In the genomic region with DNA sequence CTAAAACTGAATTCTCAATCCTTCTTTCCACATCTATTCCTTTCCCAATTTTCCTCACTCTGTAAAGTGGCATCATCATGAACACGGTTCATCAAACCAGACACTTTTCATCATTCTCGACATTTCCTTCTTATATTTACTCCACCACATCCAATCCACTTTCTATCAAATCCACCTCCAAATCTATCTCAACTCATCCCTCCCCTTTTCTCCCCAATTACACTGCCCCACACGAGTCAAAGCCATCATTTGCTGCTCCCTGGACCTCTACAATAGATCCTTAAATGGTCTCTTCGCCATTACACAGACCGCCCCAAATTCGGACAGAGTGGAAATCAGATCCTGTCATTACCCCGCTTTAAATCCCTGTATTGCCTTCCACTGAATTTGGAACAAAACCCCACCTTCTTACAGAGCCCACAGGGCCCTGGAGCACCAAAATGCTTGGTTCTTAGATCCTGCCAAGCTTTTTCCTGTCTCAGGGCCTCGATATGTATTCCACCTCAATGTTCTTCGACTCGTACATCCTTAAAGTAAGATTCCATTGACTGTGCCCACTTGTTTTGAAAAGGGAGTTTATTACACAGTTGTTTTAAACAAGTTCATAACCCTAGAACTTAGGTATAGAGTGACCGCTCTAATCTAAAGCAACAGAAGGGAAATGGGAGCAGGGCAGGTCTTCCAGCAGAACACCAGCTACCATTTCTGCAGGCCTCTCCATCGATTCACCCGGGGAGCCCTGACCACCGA, we compare ENCODE assay signal across 8 cellular contexts. TPM values are rescaled to one million over a fixed set of nuclear protein-coding genes. Genes with fewer than 3 reads are reported as not detected.
DNase-seq lines count a peak whose midpoint lies in the region; ATAC-seq and TF ChIP-seq lines count a peak whose summit lies in the region.

No MANE protein-coding gene starts in this region.

- no peaks in the 10 kb centered on the region for H3K9me2 ChIP-seq in PC-9 (ENCODE audit: insufficient read depth)

- peak overlapping the region; percentile 72 for H3K27ac ChIP-seq in PC-9

- TF ChIP-seq CTCF in PC-9 (conservative IDR thresholded peaks at IDR 0.05) (no peak), endothelial cell (IDR thresholded peaks at IDR 0.05; ENCODE audit: unreplicated experiment) (no peak)

- peaks cover 2% of the 10 kb centered on the region for H3K27me3 Mint-ChIP-seq in endothelial cell (ENCODE audit: unreplicated experiment)

- H3K9me3 Mint-ChIP-seq in endothelial cell (ENCODE audit: unreplicated experiment): peaks cover 8% of the 10 kb centered on the region

- peak overlapping the region; percentile 94 for H3K4me2 ChIP-seq in PC-9

- H3K36me3 ChIP-seq in PC-9 (ENCODE audit: low read depth) (no peaks in the 10 kb centered on the region), neuron (ENCODE audit: insufficient read depth, low read length) (no peaks in the 10 kb centered on the region)

- peak overlapping the region; percentile 97 for H2AFZ ChIP-seq in PC-9
- H2AFZ ChIP-seq in neuron (ENCODE audit: low read depth, low read length): peak overlapping the region; percentile 84

- H4K20me1 ChIP-seq in PC-9 (ENCODE audit: insufficient read depth): no peaks in the 10 kb centered on the region

- H3K4me3 ChIP-seq in PC-9 (peak overlapping the region; percentile 77), neuron (ENCODE audit: low read length) (peak overlapping the region; percentile 72)

- peaks cover 23% of the 10 kb centered on the region for H3K4me1 ChIP-seq in PC-9 (replicated peaks; ENCODE audit: insufficient read depth)
- peaks cover 19% of the 10 kb centered on the region for H3K4me1 ChIP-seq in neuron (ENCODE audit: insufficient read depth, low read length)

- peaks cover 17% of the 10 kb centered on the region; the same call in 1 of the 2 replicates for H3K79me2 ChIP-seq in PC-9 (ENCODE audit: low read depth)

- DNase-seq in NCI-H1694 (lab: John Stamatoyannopoulos, UW): peak; percentile 12
- DNase-seq in NCI-H1694 treated with DMSO at 0.1 percent for 48 hours (lab: John Stamatoyannopoulos, UW): no peak
- no peak for DNase-seq in PC-9
- no peak for DNase-seq in endothelial cell (ENCODE audit: low spot score)
- no peak for DNase-seq in HCEC 1CT
- DNase-seq in OCI-M1 (lab: John Stamatoyannopoulos, UW): no peak

- CTCF ChIA-PET in PC-9 (lab: Charles Lee): no interaction called here

- no peak for ATAC-seq in GM19463 (IDR thresholded peaks at IDR 0.05; ENCODE audit: unreplicated experiment)

- H3K27ac Mint-ChIP-seq in endothelial cell (ENCODE audit: unreplicated experiment): peak overlapping the region; percentile 44

- POLR2A ChIA-PET in PC-9 (lab: Charles Lee; ENCODE audit: unreplicated experiment): interaction anchor here (0.7 kb wide), 1 partner anchor 315 kb away, joined by 4 read pairs; no protein-coding TSS in a partner anchor

- H3K9me3 ChIP-seq in PC-9 (ENCODE audit: insufficient read depth, low read depth) (no peaks in the 10 kb centered on the region), neuron (ENCODE audit: low read length) (peaks cover 2% of the 10 kb centered on the region)

- peaks cover 19% of the 10 kb centered on the region for H3K36me3 Mint-ChIP-seq in endothelial cell (ENCODE audit: low read depth, unreplicated experiment)

- H3K4me1 Mint-ChIP-seq in endothelial cell (ENCODE audit: unreplicated experiment): peaks cover 19% of the 10 kb centered on the region

- H3K4me3 Mint-ChIP-seq in endothelial cell (ENCODE audit: unreplicated experiment): peak overlapping the region; percentile 96

- BruUV-seq in PC-9 (replicated peaks; lab: Mats Ljungman, UMichigan): no TSS peak

- peaks cover 5% of the 10 kb centered on the region; the same call in 1 of the 2 replicates for H3F3A ChIP-seq in PC-9 (ENCODE audit: insufficient read depth, low read depth)

- intact Hi-C loops in PC-9 (cut with micrococcal nuclease; ENCODE audit: unreplicated experiment): loop anchor here (5.0 kb wide), 1 partner anchor 35 kb away; no protein-coding TSS in a partner anchor

- no peaks in the 10 kb centered on the region for H3K27me3 ChIP-seq in PC-9 (ENCODE audit: insufficient read depth, low read depth)
- H3K27me3 ChIP-seq in neuron (ENCODE audit: insufficient read depth, low read length): no peaks in the 10 kb centered on the region

RNA-seq across cellular contexts. Expression of gene ACAA2, which starts 0.8 kb away (rescaled TPM):
- 33.7 and 37.7 TPM in 2 replicates for total RNA-seq in PC-9 (2021)
- 50.6 TPM for total RNA-seq in endothelial cell (ENCODE audit: unreplicated experiment)
